11 cellular contexts compared by ENCODE assay signal in the genomic region with DNA sequence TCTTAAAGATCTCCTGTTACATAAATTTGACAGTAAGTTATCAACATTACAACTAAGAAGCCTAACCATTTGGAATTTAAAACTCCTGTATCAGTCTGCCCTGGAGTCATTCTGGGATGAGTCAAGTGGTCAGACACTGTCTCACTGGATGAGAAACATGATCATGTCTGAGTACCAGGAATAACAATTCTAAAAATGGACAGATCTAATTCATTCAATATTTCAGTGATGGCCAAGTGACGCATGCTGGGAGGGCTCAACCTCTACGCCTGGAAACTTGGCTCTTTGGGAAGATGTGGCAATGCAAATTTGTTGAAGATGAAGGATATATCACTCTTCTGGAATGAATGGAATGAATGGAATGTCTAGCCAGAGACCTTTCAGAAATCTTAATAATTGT.
A peak's percentile ranks its signal among the peaks of the same experiment; 100 is the strongest.
DNase-seq lines count a peak whose midpoint lies in the region; ATAC-seq and TF ChIP-seq lines count a peak whose summit lies in the region.
"Had no signal": no experiment of that assay in that cellular context is flagged by ENCODE, and none has a peak within 500 bp of the region (broad histone marks: within the 10 kb centered on the region; RNA-seq: fewer than 3 reads in every experiment).

No MANE protein-coding gene starts in this region.

- peak; percentile 55 for ATAC-seq in sciatic nerve
- ATAC-seq in GM21381 (IDR thresholded peaks at IDR 0.05; ENCODE audit: unreplicated experiment), result no peak
- ATAC-seq: activated T-helper 17 cell treated with anti-CD3 and anti-CD28 coated beads, Interleukin-2, amount 50 U/mL, for 72 hours had no signal

- in situ Hi-C loops in GM13976 (cut with MboI; ENCODE audit: low sequenced_read_pairs, unreplicated experiment), result no loop called here

- DNase-seq in H4 (ENCODE audit: low spot score), result peak; percentile 15
- peak; percentile 94 for DNase-seq in T1000 (lab: John Stamatoyannopoulos, UW)
- peak; percentile 87 to 91 for DNase-seq in foreskin fibroblast
- DNase-seq in sciatic nerve (ENCODE audit: low spot score), result no peak
- no peak for DNase-seq in DMS79 (lab: John Stamatoyannopoulos, UW)
- no peak for DNase-seq in stimulated activated CD4-positive, alpha-beta T cell treated with anti-CD3 and anti-CD28 coated beads, Interleukin-15, amount 100 ng/mL, for 24 hours
- DNase-seq in GM13976 (ENCODE audit: low spot score), result no peak
- DNase-seq: GDM1, midbrain had no signal

- TF ChIP-seq CTCF in foreskin fibroblast (IDR thresholded peaks at IDR 0.05; ENCODE audit: low read depth, low read length) (no peak), GM13976 (IDR thresholded peaks at IDR 0.05; ENCODE audit: borderline replicate concordance, control extremely low read depth, extremely low read depth, insufficient read depth, missing control alignments) (no peak)

- H3K4me3 ChIP-seq in foreskin fibroblast (ENCODE audit: low read depth in 1 of 2, low read length in 2 of 2), result no peak overlapping the region

- intact Hi-C loops in sciatic nerve (cut with DNase I), result no loop called here

Comparison
In these comparisons a context has a peak if more than half of its experiments do, and no peak if none do; other contexts are left out.
1. DNase-seq: peak in H4 (single experiment), T1000 (single experiment) and foreskin fibroblast (2 of 2); none in sciatic nerve (single experiment), DMS79 (single experiment), stimulated activated CD4-positive, alpha-beta T cell treated with anti-CD3 and anti-CD28 coated beads, Interleukin-15, amount 100 ng/mL, for 24 hours (single experiment) and GM13976 (single experiment).